In genomic region chr3:17507480-17507879, GRCh38 we compare ENCODE assay signal across 30 cellular contexts.
"Had no signal": no experiment of that assay in that cellular context is flagged by ENCODE, and none has a peak within 500 bp of the region (broad histone marks: within the 10 kb centered on the region; RNA-seq: fewer than 3 reads in every experiment).

No MANE protein-coding gene starts in this region.

- H3K27ac Mint-ChIP-seq: naive thymus-derived CD8-positive, alpha-beta T cell; natural killer cell treated with Interleukin-12 subunit alpha and Interleukin-12 subunit beta and Interleukin-15 and Interleukin-18, amount 100 ng/mL, for 72 hours; nephron progenitor cell; progenitor cell of endocrine pancreas; stimulated activated effector memory CD8-positive, alpha-beta T cell treated with anti-CD3 and anti-CD28 coated beads, Interleukin-12 subunit alpha, Interleukin-12 subunit beta, amount 100 ng/mL, for 72 hours; stimulated activated naive B cell treated with anti-CD40 and anti-IgM and Interleukin-4, amounts not matched to agents 10 μg/mL and 1 μg/mL and 100 μg/mL, for 72 hours; stimulated activated naive CD8-positive, alpha-beta T cell treated with anti-CD3 and anti-CD28 coated beads, Interleukin-15, Interleukin-2, amounts not matched to agents 100 ng/mL and 50 ng/mL, for 24 hours had no signal

- DNase-seq: naive thymus-derived CD8-positive, alpha-beta T cell; nephron progenitor cell; occipital lobe; ovary; posterior cingulate gyrus; psoas muscle; right cardiac atrium; right lobe of liver; sigmoid colon; small intestine; stimulated activated CD4-positive, alpha-beta T cell treated with anti-CD3 and anti-CD28 coated beads, Interleukin-15, amount 100 ng/mL, for 24 hours; stimulated activated CD4-positive, alpha-beta T cell treated with anti-CD3 and anti-CD28 coated beads, Interleukin-2, amount 100 ng/mL, for 24 hours; stimulated activated CD4-positive, alpha-beta T cell treated with anti-CD3 and anti-CD28 coated beads, Interleukin-2, amount 100 ng/mL, for 48 hours; stimulated activated CD4-positive, alpha-beta T cell treated with anti-CD3 and anti-CD28 coated beads, Interleukin-4, amount 100 ng/mL, for 24 hours; stimulated activated naive B cell treated with anti-CD40 and anti-IgM and Interleukin-4, amounts not matched to agents 10 μg/mL and 1 μg/mL and 100 μg/mL, for 72 hours; stimulated activated naive CD4-positive, alpha-beta T cell treated with Interleukin-2 at 50 U/mL for 16 hours; stomach; thyroid gland; trophoblast cell; upper lobe of left lung had no signal

- H3K4me1 Mint-ChIP-seq: naive thymus-derived CD8-positive, alpha-beta T cell; nephron progenitor cell; neural crest cell; stimulated activated effector memory CD8-positive, alpha-beta T cell treated with anti-CD3 and anti-CD28 coated beads, Interleukin-12 subunit alpha, Interleukin-12 subunit beta, amount 100 ng/mL, for 72 hours; stimulated activated naive B cell treated with anti-CD40 and anti-IgM and Interleukin-4, amounts not matched to agents 10 μg/mL and 1 μg/mL and 100 μg/mL, for 72 hours had no signal

- H3K9me3 Mint-ChIP-seq: naive thymus-derived CD8-positive, alpha-beta T cell; natural killer cell treated with Interleukin-12 subunit alpha and Interleukin-12 subunit beta and Interleukin-15 and Interleukin-18, amount 100 ng/mL, for 72 hours; nephron progenitor cell; neural crest cell; stimulated activated effector memory CD8-positive, alpha-beta T cell treated with anti-CD3 and anti-CD28 coated beads, Interleukin-12 subunit alpha, Interleukin-12 subunit beta, amount 100 ng/mL, for 72 hours; stimulated activated naive B cell treated with anti-CD40 and anti-IgM and Interleukin-4, amounts not matched to agents 10 μg/mL and 1 μg/mL and 100 μg/mL, for 72 hours; stimulated activated naive CD8-positive, alpha-beta T cell treated with anti-CD3 and anti-CD28 coated beads, Interleukin-15, Interleukin-2, amounts not matched to agents 100 ng/mL and 50 ng/mL, for 24 hours had no signal

- H3K27ac ChIP-seq: ovary, parathyroid adenoma, psoas muscle, right lobe of liver, sigmoid colon, stomach, thoracic aorta, thyroid gland, tibial nerve, upper lobe of left lung, vagina had no signal

- H2AFZ ChIP-seq: parathyroid adenoma had no signal

- FAIRE-seq: urothelium cell line had no signal

- ATAC-seq: naive thymus-derived CD8-positive, alpha-beta T cell; natural killer cell treated with Interleukin-12 subunit alpha and Interleukin-12 subunit beta and Interleukin-15 and Interleukin-18, amount 100 ng/mL, for 72 hours; psoas muscle; right cardiac atrium; right lobe of liver; stimulated activated effector memory CD8-positive, alpha-beta T cell treated with anti-CD3 and anti-CD28 coated beads, Interleukin-12 subunit alpha, Interleukin-12 subunit beta, amount 100 ng/mL, for 72 hours; stimulated activated naive B cell treated with anti-CD40 and anti-IgM and Interleukin-4, amounts not matched to agents 10 μg/mL and 1 μg/mL and 100 μg/mL, for 72 hours had no signal

- H3K27me3 ChIP-seq: ovary, right lobe of liver, sigmoid colon, stomach, thyroid gland, tibial nerve, upper lobe of left lung, vagina had no signal

- H3K36me3 ChIP-seq: ovary, right lobe of liver, sigmoid colon, stomach, thoracic aorta, thyroid gland, upper lobe of left lung, vagina had no signal

- H3K9ac ChIP-seq: parathyroid adenoma had no signal

- H3K4me1 ChIP-seq: parathyroid adenoma, psoas muscle, right lobe of liver, stomach, thyroid gland, tibial nerve, upper lobe of left lung, vagina had no signal

- H3K4me3 ChIP-seq: ovary, psoas muscle, right lobe of liver, sigmoid colon, stomach, thoracic aorta, thyroid gland, tibial nerve, upper lobe of left lung, vagina had no signal

- H3K27me3 Mint-ChIP-seq: naive thymus-derived CD8-positive, alpha-beta T cell; natural killer cell treated with Interleukin-12 subunit alpha and Interleukin-12 subunit beta and Interleukin-15 and Interleukin-18, amount 100 ng/mL, for 72 hours; progenitor cell of endocrine pancreas; stimulated activated naive B cell treated with anti-CD40 and anti-IgM and Interleukin-4, amounts not matched to agents 10 μg/mL and 1 μg/mL and 100 μg/mL, for 72 hours; stimulated activated naive CD8-positive, alpha-beta T cell treated with anti-CD3 and anti-CD28 coated beads, Interleukin-15, Interleukin-2, amounts not matched to agents 100 ng/mL and 50 ng/mL, for 24 hours had no signal

- H3K36me3 Mint-ChIP-seq: natural killer cell treated with Interleukin-12 subunit alpha and Interleukin-12 subunit beta and Interleukin-15 and Interleukin-18, amount 100 ng/mL, for 72 hours; stimulated activated effector memory CD8-positive, alpha-beta T cell treated with anti-CD3 and anti-CD28 coated beads, Interleukin-12 subunit alpha, Interleukin-12 subunit beta, amount 100 ng/mL, for 72 hours had no signal

- H3K9me3 ChIP-seq: ovary, psoas muscle, right lobe of liver, sigmoid colon, stomach, thoracic aorta, thyroid gland, tibial nerve, upper lobe of left lung, vagina had no signal

- H3K4me3 Mint-ChIP-seq: naive thymus-derived CD8-positive, alpha-beta T cell; natural killer cell treated with Interleukin-12 subunit alpha and Interleukin-12 subunit beta and Interleukin-15 and Interleukin-18, amount 100 ng/mL, for 72 hours; nephron progenitor cell; neural crest cell; stimulated activated effector memory CD8-positive, alpha-beta T cell treated with anti-CD3 and anti-CD28 coated beads, Interleukin-12 subunit alpha, Interleukin-12 subunit beta, amount 100 ng/mL, for 72 hours; stimulated activated naive B cell treated with anti-CD40 and anti-IgM and Interleukin-4, amounts not matched to agents 10 μg/mL and 1 μg/mL and 100 μg/mL, for 72 hours; stimulated activated naive CD8-positive, alpha-beta T cell treated with anti-CD3 and anti-CD28 coated beads, Interleukin-15, Interleukin-2, amounts not matched to agents 100 ng/mL and 50 ng/mL, for 24 hours had no signal
